1 cellular context compared by ENCODE assay signal in genomic region chr1:153946622-153947246, GRCh38.
A peak's percentile ranks its signal among the peaks of the same experiment; 100 is the strongest.
TF ChIP-seq lines count a peak whose summit lies in the region.

A gene with protein sequence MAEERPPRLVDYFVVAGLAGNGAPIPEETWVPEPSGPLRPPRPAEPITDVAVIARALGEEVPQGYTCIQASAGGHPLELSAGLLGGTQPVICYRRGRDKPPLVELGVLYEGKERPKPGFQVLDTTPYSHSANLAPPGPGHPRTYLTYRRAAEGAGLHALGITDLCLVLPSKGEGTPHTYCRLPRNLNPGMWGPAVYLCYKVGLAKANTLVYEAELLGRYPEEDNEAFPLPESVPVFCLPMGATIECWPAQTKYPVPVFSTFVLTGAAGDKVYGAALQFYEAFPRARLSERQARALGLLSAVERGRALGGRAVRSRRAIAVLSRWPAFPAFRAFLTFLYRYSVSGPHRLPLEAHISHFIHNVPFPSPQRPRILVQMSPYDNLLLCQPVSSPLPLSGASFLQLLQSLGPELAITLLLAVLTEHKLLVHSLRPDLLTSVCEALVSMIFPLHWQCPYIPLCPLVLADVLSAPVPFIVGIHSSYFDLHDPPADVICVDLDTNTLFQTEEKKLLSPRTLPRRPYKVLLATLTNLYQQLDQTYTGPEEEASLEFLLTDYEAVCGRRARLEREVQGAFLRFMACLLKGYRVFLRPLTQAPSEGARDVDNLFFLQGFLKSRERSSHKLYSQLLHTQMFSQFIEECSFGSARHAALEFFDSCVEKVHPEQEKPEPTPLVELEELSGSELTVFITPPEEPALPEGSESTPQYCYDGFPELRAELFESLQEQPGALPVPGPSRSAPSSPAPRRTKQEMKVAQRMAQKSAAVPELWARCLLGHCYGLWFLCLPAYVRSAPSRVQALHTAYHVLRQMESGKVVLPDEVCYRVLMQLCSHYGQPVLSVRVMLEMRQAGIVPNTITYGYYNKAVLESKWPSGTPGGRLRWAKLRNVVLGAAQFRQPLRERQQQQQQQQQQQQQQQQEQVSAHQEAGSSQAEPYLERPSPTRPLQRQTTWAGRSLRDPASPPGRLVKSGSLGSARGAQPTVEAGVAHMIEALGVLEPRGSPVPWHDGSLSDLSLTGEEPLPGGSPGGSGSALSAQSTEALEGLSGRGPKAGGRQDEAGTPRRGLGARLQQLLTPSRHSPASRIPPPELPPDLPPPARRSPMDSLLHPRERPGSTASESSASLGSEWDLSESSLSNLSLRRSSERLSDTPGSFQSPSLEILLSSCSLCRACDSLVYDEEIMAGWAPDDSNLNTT (N-terminal part only) (minus strand): TSS chr1:153946718. CDS start chr1:153944374, 2,344 bp downstream.

TF ChIP-seq in HepG2, 621 proteins besides CTCF, POLR2A, EP300 and RAD21 (continued from another document and continues in another):
- TF ChIP-seq, protein P1, sequence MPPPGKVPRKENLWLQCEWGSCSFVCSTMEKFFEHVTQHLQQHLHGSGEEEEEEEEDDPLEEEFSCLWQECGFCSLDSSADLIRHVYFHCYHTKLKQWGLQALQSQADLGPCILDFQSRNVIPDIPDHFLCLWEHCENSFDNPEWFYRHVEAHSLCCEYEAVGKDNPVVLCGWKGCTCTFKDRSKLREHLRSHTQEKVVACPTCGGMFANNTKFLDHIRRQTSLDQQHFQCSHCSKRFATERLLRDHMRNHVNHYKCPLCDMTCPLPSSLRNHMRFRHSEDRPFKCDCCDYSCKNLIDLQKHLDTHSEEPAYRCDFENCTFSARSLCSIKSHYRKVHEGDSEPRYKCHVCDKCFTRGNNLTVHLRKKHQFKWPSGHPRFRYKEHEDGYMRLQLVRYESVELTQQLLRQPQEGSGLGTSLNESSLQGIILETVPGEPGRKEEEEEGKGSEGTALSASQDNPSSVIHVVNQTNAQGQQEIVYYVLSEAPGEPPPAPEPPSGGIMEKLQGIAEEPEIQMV (CRISPR knock-in tag; IDR thresholded peaks at IDR 0.05; ENCODE audit: low read depth), result no peak
- peak; percentile 53; the same call in 1 of the 2 replicates for TF ChIP-seq SMAD3 (CRISPR knock-in tag; IDR thresholded peaks at IDR 0.05)
- TF ChIP-seq ZKSCAN1 (IDR thresholded peaks at IDR 0.05; ENCODE audit: low read length), result no peak
- no peak for TF ChIP-seq SETDB1 (CRISPR knock-in tag; IDR thresholded peaks at IDR 0.05; ENCODE audit: borderline replicate concordance)
- no peak for TF ChIP-seq ZNF510 (CRISPR knock-in tag; IDR thresholded peaks at IDR 0.05; ENCODE audit: low read depth)
- TF ChIP-seq ZBTB42 (CRISPR knock-in tag; IDR thresholded peaks at IDR 0.05), result no peak
- peak; percentile 21; the same call in 1 of the 2 replicates for TF ChIP-seq TOPORS (CRISPR knock-in tag; IDR thresholded peaks at IDR 0.05)
- no peak; the same call in 1 of the 2 replicates for TF ChIP-seq CEBPG (CRISPR knock-in tag; IDR thresholded peaks at IDR 0.05)
- no peak for TF ChIP-seq NFE2L2 (IDR thresholded peaks at IDR 0.05; ENCODE audit: low read length)
- no peak for TF ChIP-seq NR3C1 (CRISPR knock-in tag; IDR thresholded peaks at IDR 0.05)
- no peak for TF ChIP-seq FOXM1 (CRISPR knock-in tag; IDR thresholded peaks at IDR 0.05)
- TF ChIP-seq, protein P2, sequence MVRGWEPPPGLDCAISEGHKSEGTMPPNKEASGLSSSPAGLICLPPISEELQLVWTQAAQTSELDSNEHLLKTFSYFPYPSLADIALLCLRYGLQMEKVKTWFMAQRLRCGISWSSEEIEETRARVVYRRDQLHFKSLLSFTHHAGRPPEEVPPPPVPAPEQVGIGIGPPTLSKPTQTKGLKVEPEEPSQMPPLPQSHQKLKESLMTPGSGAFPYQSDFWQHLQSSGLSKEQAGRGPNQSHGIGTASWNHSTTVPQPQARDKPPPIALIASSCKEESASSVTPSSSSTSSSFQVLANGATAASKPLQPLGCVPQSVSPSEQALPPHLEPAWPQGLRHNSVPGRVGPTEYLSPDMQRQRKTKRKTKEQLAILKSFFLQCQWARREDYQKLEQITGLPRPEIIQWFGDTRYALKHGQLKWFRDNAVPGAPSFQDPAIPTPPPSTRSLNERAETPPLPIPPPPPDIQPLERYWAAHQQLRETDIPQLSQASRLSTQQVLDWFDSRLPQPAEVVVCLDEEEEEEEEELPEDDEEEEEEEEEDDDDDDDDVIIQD (CRISPR knock-in tag; IDR thresholded peaks at IDR 0.05; ENCODE audit: low read depth), result no peak
- TF ChIP-seq ZNF503 (CRISPR knock-in tag; IDR thresholded peaks at IDR 0.05), result peak; percentile 42; the same call in 1 of the 2 replicates
- TF ChIP-seq ZNF256 (CRISPR knock-in tag; conservative IDR thresholded peaks at IDR 0.05), result no peak
- no peak for TF ChIP-seq ZNF224 (CRISPR knock-in tag; IDR thresholded peaks at IDR 0.05)
- no peak for TF ChIP-seq ZNF383 (CRISPR knock-in tag; IDR thresholded peaks at IDR 0.05; ENCODE audit: borderline replicate concordance)
- no peak for TF ChIP-seq PHF21A (CRISPR knock-in tag; IDR thresholded peaks at IDR 0.05)
- TF ChIP-seq RELA (CRISPR knock-in tag; IDR thresholded peaks at IDR 0.05), result no peak
- TF ChIP-seq ZNF607 (CRISPR knock-in tag; IDR thresholded peaks at IDR 0.05; ENCODE audit: borderline replicate concordance), result peak; percentile 77; the same call in 1 of the 2 replicates
- 0 out of 2 replicates have a peak, but pooled peaks have one; percentile 50 for TF ChIP-seq ZNF335 (CRISPR knock-in tag; IDR thresholded peaks at IDR 0.05)
- TF ChIP-seq, protein P3, sequence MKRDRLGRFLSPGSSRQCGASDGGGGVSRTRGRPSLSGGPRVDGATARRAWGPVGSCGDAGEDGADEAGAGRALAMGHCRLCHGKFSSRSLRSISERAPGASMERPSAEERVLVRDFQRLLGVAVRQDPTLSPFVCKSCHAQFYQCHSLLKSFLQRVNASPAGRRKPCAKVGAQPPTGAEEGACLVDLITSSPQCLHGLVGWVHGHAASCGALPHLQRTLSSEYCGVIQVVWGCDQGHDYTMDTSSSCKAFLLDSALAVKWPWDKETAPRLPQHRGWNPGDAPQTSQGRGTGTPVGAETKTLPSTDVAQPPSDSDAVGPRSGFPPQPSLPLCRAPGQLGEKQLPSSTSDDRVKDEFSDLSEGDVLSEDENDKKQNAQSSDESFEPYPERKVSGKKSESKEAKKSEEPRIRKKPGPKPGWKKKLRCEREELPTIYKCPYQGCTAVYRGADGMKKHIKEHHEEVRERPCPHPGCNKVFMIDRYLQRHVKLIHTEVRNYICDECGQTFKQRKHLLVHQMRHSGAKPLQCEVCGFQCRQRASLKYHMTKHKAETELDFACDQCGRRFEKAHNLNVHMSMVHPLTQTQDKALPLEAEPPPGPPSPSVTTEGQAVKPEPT (CRISPR knock-in tag; IDR thresholded peaks at IDR 0.05; ENCODE audit: low read depth), result no peak
- no peak for TF ChIP-seq CENPX (CRISPR knock-in tag; IDR thresholded peaks at IDR 0.05)
- 0 out of 2 replicates have a peak, but pooled peaks have one; percentile 30 for TF ChIP-seq ATF7-NPFF (CRISPR knock-in tag; IDR thresholded peaks at IDR 0.05; ENCODE audit: low read depth)
- TF ChIP-seq ZNF34 (CRISPR knock-in tag; IDR thresholded peaks at IDR 0.05; ENCODE audit: borderline replicate concordance), result no peak
- TF ChIP-seq HOXD1 (CRISPR knock-in tag; IDR thresholded peaks at IDR 0.05), result no peak
- peak; percentile 62; the same call in 1 of the 2 replicates for TF ChIP-seq ZBTB7B (CRISPR knock-in tag; IDR thresholded peaks at IDR 0.05)
- TF ChIP-seq, protein P4, sequence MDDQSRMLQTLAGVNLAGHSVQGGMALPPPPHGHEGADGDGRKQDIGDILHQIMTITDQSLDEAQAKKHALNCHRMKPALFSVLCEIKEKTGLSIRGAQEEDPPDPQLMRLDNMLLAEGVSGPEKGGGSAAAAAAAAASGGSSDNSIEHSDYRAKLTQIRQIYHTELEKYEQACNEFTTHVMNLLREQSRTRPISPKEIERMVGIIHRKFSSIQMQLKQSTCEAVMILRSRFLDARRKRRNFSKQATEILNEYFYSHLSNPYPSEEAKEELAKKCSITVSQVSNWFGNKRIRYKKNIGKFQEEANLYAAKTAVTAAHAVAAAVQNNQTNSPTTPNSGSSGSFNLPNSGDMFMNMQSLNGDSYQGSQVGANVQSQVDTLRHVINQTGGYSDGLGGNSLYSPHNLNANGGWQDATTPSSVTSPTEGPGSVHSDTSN (CRISPR knock-in tag; IDR thresholded peaks at IDR 0.05; ENCODE audit: borderline replicate concordance), result no peak
- TF ChIP-seq NR2F1 (CRISPR knock-in tag; IDR thresholded peaks at IDR 0.05), result peak; percentile 52 to 64; a peak in 3 of 4 replicates
- no peak for TF ChIP-seq ZNF230 (CRISPR knock-in tag; IDR thresholded peaks at IDR 0.05)
- no peak for TF ChIP-seq ZNF749 (CRISPR knock-in tag; IDR thresholded peaks at IDR 0.05; ENCODE audit: borderline replicate concordance)
- no peak; the same call in 1 of the 2 replicates for TF ChIP-seq ZNF362 (CRISPR knock-in tag; IDR thresholded peaks at IDR 0.05; ENCODE audit: borderline replicate concordance)
- peak; percentile 58 for TF ChIP-seq TEAD3 (CRISPR knock-in tag; optimal IDR thresholded peaks at IDR 0.05; ENCODE audit: borderline replicate concordance)
- TF ChIP-seq TBX2 (CRISPR knock-in tag; IDR thresholded peaks at IDR 0.05; ENCODE audit: borderline replicate concordance), result peak; percentile 71
- no peak for TF ChIP-seq ZNF678 (CRISPR knock-in tag; IDR thresholded peaks at IDR 0.05)
- no peak for TF ChIP-seq ZNF3 (CRISPR knock-in tag; IDR thresholded peaks at IDR 0.05)
- no peak for TF ChIP-seq SP140L (CRISPR knock-in tag; IDR thresholded peaks at IDR 0.05; ENCODE audit: borderline replicate concordance)
- no peak for TF ChIP-seq ZNF619 (CRISPR knock-in tag; IDR thresholded peaks at IDR 0.05)
- no peak for TF ChIP-seq GTF3A (CRISPR knock-in tag; conservative IDR thresholded peaks at IDR 0.05)
- TF ChIP-seq ZSCAN12 (CRISPR knock-in tag; IDR thresholded peaks at IDR 0.05), result no peak
- TF ChIP-seq ZNF772 (CRISPR knock-in tag; IDR thresholded peaks at IDR 0.05), result peak; percentile 69; the same call in 1 of the 2 replicates
- TF ChIP-seq GATAD2A (CRISPR knock-in tag; IDR thresholded peaks at IDR 0.05), result no peak; the same call in 1 of the 2 replicates
- TF ChIP-seq ATF3 (CRISPR knock-in tag; IDR thresholded peaks at IDR 0.05), result 0 out of 2 replicates have a peak, but pooled peaks have one; percentile 25
- no peak for TF ChIP-seq KLF11 (CRISPR knock-in tag; IDR thresholded peaks at IDR 0.05)
- no peak for TF ChIP-seq TCF7 (IDR thresholded peaks at IDR 0.05; ENCODE audit: low read depth)
- no peak for TF ChIP-seq ATM (IDR thresholded peaks at IDR 0.05; ENCODE audit: borderline replicate concordance)
- TF ChIP-seq HNRNPL (IDR thresholded peaks at IDR 0.05; ENCODE audit: low read depth, low read length), result 0 out of 2 replicates have a peak, but pooled peaks have one; percentile 41
- TF ChIP-seq ZNF768 (CRISPR knock-in tag; IDR thresholded peaks at IDR 0.05), result peak; percentile 38; the same call in 1 of the 2 replicates
- no peak for TF ChIP-seq ONECUT2 (CRISPR knock-in tag; IDR thresholded peaks at IDR 0.05)
- TF ChIP-seq ZNF710 (CRISPR knock-in tag; IDR thresholded peaks at IDR 0.05; ENCODE audit: borderline replicate concordance), result peak; percentile 32; the same call in 1 of the 2 replicates
- peak; percentile 69 for TF ChIP-seq ELF3 (CRISPR knock-in tag; IDR thresholded peaks at IDR 0.05)
- peak; percentile 67; the same call in 1 of the 2 replicates for TF ChIP-seq GFI1 (CRISPR knock-in tag; IDR thresholded peaks at IDR 0.05; ENCODE audit: borderline replicate concordance)
- TF ChIP-seq ZNF703 (CRISPR knock-in tag; IDR thresholded peaks at IDR 0.05; ENCODE audit: borderline replicate concordance), result no peak
